Comparison of ENCODE assay signal across 7 cellular contexts in genomic region chr17:20321357-20321756, GRCh38.
DNase-seq lines count a peak whose midpoint lies in the region; ATAC-seq, FAIRE-seq and TF ChIP-seq lines count a peak whose summit lies in the region.
"Not testable (repeated sequence)": the region's sequence is repeated elsewhere in the genome, so short reads cannot be mapped to it uniquely, and the experiment has no call there.

No MANE protein-coding gene starts in this region.

- 0 out of 6 replicates have a peak overlapping the region, but pooled peaks of 1 of the 2 experiments have one; percentile 33 for H3K27ac ChIP-seq in A549

- not testable (repeated sequence) for H3K9me3 Mint-ChIP-seq in activated CD4-positive, alpha-beta T cell treated with anti-CD3 and anti-CD28 coated beads, Interleukin-2, amount 10 ng/mL, durations not matched to agents 7 days and 5 days; stimulated activated effector memory CD8-positive, alpha-beta T cell treated with anti-CD3 and anti-CD28 coated beads, Interleukin-12 subunit alpha, Interleukin-12 subunit beta, amount 100 ng/mL, for 72 hours

- H3K27me3 Mint-ChIP-seq in activated CD4-positive, alpha-beta T cell treated with anti-CD3 and anti-CD28 coated beads, Interleukin-2, amount 10 ng/mL, durations not matched to agents 7 days and 5 days, result not testable (repeated sequence)

- H3K4me2 ChIP-seq in A549, result peak overlapping the region; percentile 84

- H3K4me3 Mint-ChIP-seq in activated CD4-positive, alpha-beta T cell treated with anti-CD3 and anti-CD28 coated beads, Interleukin-2, amount 10 ng/mL, durations not matched to agents 7 days and 5 days, result peak overlapping the region; percentile 27
- H3K4me3 Mint-ChIP-seq in stimulated activated effector memory CD8-positive, alpha-beta T cell treated with anti-CD3 and anti-CD28 coated beads, Interleukin-12 subunit alpha, Interleukin-12 subunit beta, amount 100 ng/mL, for 72 hours, result peak overlapping the region; percentile 34

- not testable (repeated sequence) for H3K4me1 Mint-ChIP-seq in activated CD4-positive, alpha-beta T cell treated with anti-CD3 and anti-CD28 coated beads, Interleukin-2, amount 10 ng/mL, durations not matched to agents 7 days and 5 days; stimulated activated effector memory CD8-positive, alpha-beta T cell treated with anti-CD3 and anti-CD28 coated beads, Interleukin-12 subunit alpha, Interleukin-12 subunit beta, amount 100 ng/mL, for 72 hours

- H3K27ac Mint-ChIP-seq in activated CD4-positive, alpha-beta T cell treated with anti-CD3 and anti-CD28 coated beads, Interleukin-2, amount 10 ng/mL, durations not matched to agents 7 days and 5 days; stimulated activated effector memory CD8-positive, alpha-beta T cell treated with anti-CD3 and anti-CD28 coated beads, Interleukin-12 subunit alpha, Interleukin-12 subunit beta, amount 100 ng/mL, for 72 hours: not testable (repeated sequence)

- POLR2A ChIA-PET in A549 (lab: Yijun Ruan, JAX); activated CD4-positive, alpha-beta T cell treated with anti-CD3 and anti-CD28 coated beads, Interleukin-2, amount 10 ng/mL, durations not matched to agents 7 days and 5 days (lab: Charles Lee): not testable (repeated sequence)

- not testable (repeated sequence) for ATAC-seq in A549; stimulated activated effector memory CD8-positive, alpha-beta T cell treated with anti-CD3 and anti-CD28 coated beads, Interleukin-12 subunit alpha, Interleukin-12 subunit beta, amount 100 ng/mL, for 72 hours

- 96% methylated on average over 29 of the region's 32 CpGs for WGBS in A549 (ENCODE audit: missing lambda C conversion rate)

- not testable (repeated sequence) for DNase-seq in A549 (ENCODE audit: low read depth in 1 of 2, low spot score in 1 of 2); LNCaP clone FGC (ENCODE audit: low read depth); activated CD4-positive, alpha-beta T cell treated with anti-CD3 and anti-CD28 coated beads, Interleukin-2, amount 10 ng/mL, durations not matched to agents 7 days and 5 days; fibroblast of pulmonary artery (ENCODE audit: low read depth); stimulated activated effector memory CD8-positive, alpha-beta T cell treated with anti-CD3 and anti-CD28 coated beads, Interleukin-12 subunit alpha, Interleukin-12 subunit beta, amount 100 ng/mL, for 72 hours (ENCODE audit: low spot score in 2 of 2)
- DNase-seq in cerebellar cortex (ENCODE audit: low spot score) (peak; percentile 8), islet precursor cell (peak; percentile 31)

- not testable (repeated sequence) for H3K4me3 ChIP-seq in A549
- H3K4me3 ChIP-seq in LNCaP clone FGC (ENCODE audit: low read depth, low read length) (peak overlapping the region; percentile 25; the same call in 1 of the 2 replicates), fibroblast of pulmonary artery (replicated peaks; ENCODE audit: low read depth, low read length) (peak overlapping the region; percentile 21)

- not testable (repeated sequence) for H3K4me1 ChIP-seq in A549

- H3K9me3 ChIP-seq in A549, result not testable (repeated sequence)

- TF ChIP-seq CTCF in A549 (IDR thresholded peaks at IDR 0.05); LNCaP clone FGC (IDR thresholded peaks at IDR 0.05; ENCODE audit: control insufficient read depth, extremely low read depth, insufficient read depth); fibroblast of pulmonary artery (IDR thresholded peaks at IDR 0.05; ENCODE audit: low read length, missing control alignments): not testable (repeated sequence)

- TF ChIP-seq RAD21 in A549 (conservative IDR thresholded peaks at IDR 0.05 in 1 of 2, IDR thresholded peaks at IDR 0.05 in 1 of 2), result not testable (repeated sequence)

- not testable (repeated sequence) for TF ChIP-seq EP300 in A549 (IDR thresholded peaks at IDR 0.05)

- H3K36me3 Mint-ChIP-seq in activated CD4-positive, alpha-beta T cell treated with anti-CD3 and anti-CD28 coated beads, Interleukin-2, amount 10 ng/mL, durations not matched to agents 7 days and 5 days (ENCODE audit: low read depth); stimulated activated effector memory CD8-positive, alpha-beta T cell treated with anti-CD3 and anti-CD28 coated beads, Interleukin-12 subunit alpha, Interleukin-12 subunit beta, amount 100 ng/mL, for 72 hours: not testable (repeated sequence)

- TF ChIP-seq POLR2A in A549 (IDR thresholded peaks at IDR 0.05; ENCODE audit: low read length), result not testable (repeated sequence)

- CTCF ChIA-PET in A549 (lab: Yijun Ruan, JAX), result interaction anchor here (0.5 to 3.2 kb wide), 27 partner anchors 9 to 1160 kb away, joined by 3 to 27 read pairs (median 4); partner anchors contain the start of gene SPECC1
- CTCF ChIA-PET in activated CD4-positive, alpha-beta T cell treated with anti-CD3 and anti-CD28 coated beads, Interleukin-2, amount 10 ng/mL, durations not matched to agents 7 days and 5 days (lab: Charles Lee), result interaction anchor here (0.7 to 3.3 kb wide), 4 partner anchors 88 to 328 kb away, joined by 3 to 23 read pairs (median 4); no protein-coding TSS in a partner anchor

- not testable (repeated sequence) for FAIRE-seq in A549 (lab: Jason Lieb, UNC)
